8 cellular contexts compared by ENCODE assay signal in genomic region chr22:46738961-46739870, GRCh38. TPM values are rescaled to one million over a fixed set of nuclear protein-coding genes. Genes with fewer than 3 reads are reported as not detected.
DNase-seq lines count a peak whose midpoint lies in the region; ATAC-seq, FAIRE-seq and TF ChIP-seq lines count a peak whose summit lies in the region.

No MANE protein-coding gene starts in this region.

- peak in 1 of 2 donors; percentile 72 for ATAC-seq in stimulated activated naive B cell treated with anti-CD40 and anti-IgM and Interleukin-4, amounts not matched to agents 10 μg/mL and 1 μg/mL and 100 μg/mL, for 72 hours (replicated peaks)
- no peak for ATAC-seq in GM21360 (IDR thresholded peaks at IDR 0.05; ENCODE audit: unreplicated experiment)

- peak; percentile 68 for TF ChIP-seq CTCF in bronchial epithelial cell (IDR thresholded peaks at IDR 0.05; ENCODE audit: insufficient read depth, low read length, severe bottlenecking)

- H3K9me3 ChIP-seq in CD8-positive, alpha-beta memory T cell (ENCODE audit: low read length), result no peaks in the 10 kb centered on the region
- H3K9me3 ChIP-seq in HUES64 (ENCODE audit: insufficient read depth, low read depth, low read length), result no peaks in the 10 kb centered on the region

- H3K27ac ChIP-seq in CD8-positive, alpha-beta memory T cell (ENCODE audit: low read depth, low read length), result peak overlapping the region; percentile 65
- H3K27ac ChIP-seq in HUES64 (ENCODE audit: low read depth, low read length) (no peak overlapping the region), layer of hippocampus (ENCODE audit: low read depth, low read length) (peak overlapping the region; percentile 90)

- peaks cover 0 to 5% of the 10 kb centered on the region in 2 donors for H3K27me3 Mint-ChIP-seq in CD8-positive, alpha-beta memory T cell
- H3K27me3 Mint-ChIP-seq in T-helper 1 cell treated with Interleukin-12 subunit alpha and Interleukin-12 subunit beta and Interleukin-4 antibody, amounts not matched to agents 30 μg/mL and 1 μg/mL, for 36 hours (ENCODE audit: low read depth), result no peaks in the 10 kb centered on the region
- H3K27me3 Mint-ChIP-seq in stimulated activated naive B cell treated with anti-CD40 and anti-IgM and Interleukin-4, amounts not matched to agents 10 μg/mL and 1 μg/mL and 100 μg/mL, for 72 hours, result no peaks in the 10 kb centered on the region

- DNase-seq in CD8-positive, alpha-beta memory T cell, result peak in 4 of 5 donors; percentile 65 to 87 (median 77)
- DNase-seq in bronchial epithelial cell (ENCODE audit: low read depth) (peak; percentile 68), NCI-H2029 treated with DMSO at 0.1 percent for 48 hours (lab: John Stamatoyannopoulos, UW) (no peak)
- DNase-seq in stimulated activated naive B cell treated with anti-CD40 and anti-IgM and Interleukin-4, amounts not matched to agents 10 μg/mL and 1 μg/mL and 100 μg/mL, for 72 hours, result peak; percentile 60

- 78% methylated on average over 26 of the region's 26 CpGs for WGBS in HUES64

- H3K9ac ChIP-seq in HUES64 (ENCODE audit: low read depth, low read length), result peak overlapping the region; percentile 17; the same call in 1 of the 2 replicates

- H3K4me1 ChIP-seq in CD8-positive, alpha-beta memory T cell (ENCODE audit: insufficient read depth, low read length), result peaks cover 40% of the 10 kb centered on the region
- peaks cover 19% of the 10 kb centered on the region for H3K4me1 ChIP-seq in HUES64 (ENCODE audit: insufficient read depth, low read length)

- CTCF ChIA-PET in CD8-positive, alpha-beta memory T cell (lab: Charles Lee), result interaction anchor here (1.0 to 3.0 kb wide), 4 partner anchors 10 to 63 kb away, joined by 3 to 13 read pairs (median 5); no protein-coding TSS in a partner anchor

- H3K4me3 ChIP-seq in CD8-positive, alpha-beta memory T cell (ENCODE audit: low read length), result peak overlapping the region; percentile 63
- peak overlapping the region; percentile 62 for H3K4me3 ChIP-seq in HUES64 (ENCODE audit: low read length)
- H3K4me3 ChIP-seq in bronchial epithelial cell (ENCODE audit: low read depth, low read length), result peak overlapping the region; percentile 54

- H3K27me3 ChIP-seq in CD8-positive, alpha-beta memory T cell (ENCODE audit: insufficient read depth, low read length, poor library complexity, severe bottlenecking), result no peaks in the 10 kb centered on the region
- H3K27me3 ChIP-seq in HUES64 (ENCODE audit: insufficient read depth, low read length) (no peaks in the 10 kb centered on the region), bronchial epithelial cell (ENCODE audit: control insufficient read depth, insufficient read depth, low read length) (no peaks in the 10 kb centered on the region), layer of hippocampus (ENCODE audit: control insufficient read depth, insufficient read depth, low read length) (no peaks in the 10 kb centered on the region)

- POLR2A ChIA-PET in CD8-positive, alpha-beta memory T cell (lab: Charles Lee), result interaction anchor here (1.7 to 2.5 kb wide), 2 partner anchors 10 to 23 kb away, joined by 13 to 16 read pairs; partner anchors contain the start of gene TBC1D22A

- no peak for FAIRE-seq in bronchial epithelial cell (lab: Jason Lieb, UNC)

- H3K4me1 Mint-ChIP-seq in CD8-positive, alpha-beta memory T cell, result peaks cover 29 to 40% (median 33%) of the 10 kb centered on the region in 3 donors
- H3K4me1 Mint-ChIP-seq in T-helper 1 cell treated with Interleukin-12 subunit alpha and Interleukin-12 subunit beta and Interleukin-4 antibody, amounts not matched to agents 30 μg/mL and 1 μg/mL, for 36 hours (ENCODE audit: low read depth), result peaks cover 33% of the 10 kb centered on the region
- H3K4me1 Mint-ChIP-seq in stimulated activated naive B cell treated with anti-CD40 and anti-IgM and Interleukin-4, amounts not matched to agents 10 μg/mL and 1 μg/mL and 100 μg/mL, for 72 hours, result peaks cover 31 to 53% of the 10 kb centered on the region in 2 donors

- H3K4me3 Mint-ChIP-seq in CD8-positive, alpha-beta memory T cell, result peak overlapping the region; percentile 87 to 95 (median 92)
- H3K4me3 Mint-ChIP-seq in T-helper 1 cell treated with Interleukin-12 subunit alpha and Interleukin-12 subunit beta and Interleukin-4 antibody, amounts not matched to agents 30 μg/mL and 1 μg/mL, for 36 hours, result peak overlapping the region; percentile 85
- peak overlapping the region; percentile 82 to 88 for H3K4me3 Mint-ChIP-seq in stimulated activated naive B cell treated with anti-CD40 and anti-IgM and Interleukin-4, amounts not matched to agents 10 μg/mL and 1 μg/mL and 100 μg/mL, for 72 hours

- peaks cover 5 to 23% (median 14%) of the 10 kb centered on the region in 3 donors for H3K36me3 Mint-ChIP-seq in CD8-positive, alpha-beta memory T cell
- H3K36me3 Mint-ChIP-seq in T-helper 1 cell treated with Interleukin-12 subunit alpha and Interleukin-12 subunit beta and Interleukin-4 antibody, amounts not matched to agents 30 μg/mL and 1 μg/mL, for 36 hours (ENCODE audit: low read depth), result peaks cover 15% of the 10 kb centered on the region
- H3K36me3 Mint-ChIP-seq in stimulated activated naive B cell treated with anti-CD40 and anti-IgM and Interleukin-4, amounts not matched to agents 10 μg/mL and 1 μg/mL and 100 μg/mL, for 72 hours, result peaks cover 8 to 10% of the 10 kb centered on the region in 2 donors

- no peaks in the 10 kb centered on the region for H3K9me3 Mint-ChIP-seq in CD8-positive, alpha-beta memory T cell
- peaks cover 5% of the 10 kb centered on the region for H3K9me3 Mint-ChIP-seq in T-helper 1 cell treated with Interleukin-12 subunit alpha and Interleukin-12 subunit beta and Interleukin-4 antibody, amounts not matched to agents 30 μg/mL and 1 μg/mL, for 36 hours
- peaks cover 5 to 6% of the 10 kb centered on the region in 2 donors for H3K9me3 Mint-ChIP-seq in stimulated activated naive B cell treated with anti-CD40 and anti-IgM and Interleukin-4, amounts not matched to agents 10 μg/mL and 1 μg/mL and 100 μg/mL, for 72 hours

- no peaks in the 10 kb centered on the region for H3K36me3 ChIP-seq in CD8-positive, alpha-beta memory T cell (ENCODE audit: insufficient read depth, low read length)
- H3K36me3 ChIP-seq in HUES64 (ENCODE audit: insufficient read depth, low read length), result no peaks in the 10 kb centered on the region
- no peaks in the 10 kb centered on the region for H3K36me3 ChIP-seq in bronchial epithelial cell (ENCODE audit: control insufficient read depth, insufficient read depth, low read length)

- H3K27ac Mint-ChIP-seq in CD8-positive, alpha-beta memory T cell, result peak overlapping the region; percentile 87 to 98 (median 97)
- peak overlapping the region; percentile 82 for H3K27ac Mint-ChIP-seq in T-helper 1 cell treated with Interleukin-12 subunit alpha and Interleukin-12 subunit beta and Interleukin-4 antibody, amounts not matched to agents 30 μg/mL and 1 μg/mL, for 36 hours
- peak overlapping the region; percentile 49 for H3K27ac Mint-ChIP-seq in stimulated activated naive B cell treated with anti-CD40 and anti-IgM and Interleukin-4, amounts not matched to agents 10 μg/mL and 1 μg/mL and 100 μg/mL, for 72 hours

RNA-seq across cellular contexts. Expression of gene CERK, which starts 1.2 kb away (rescaled TPM):
- total RNA-seq in CD8-positive, alpha-beta memory T cell, result 10 to 100 TPM; 64.3 to 64.5 TPM
- 108 TPM for polyA plus RNA-seq in CD8-positive, alpha-beta memory T cell
- 34.2 TPM for polyA plus RNA-seq in HUES64 (2013, experiment 1 of 2)
- polyA plus RNA-seq in HUES64 (2013, experiment 2 of 2), result 39.2 TPM
- total RNA-seq in bronchial epithelial cell, result 29.5 and 36.1 TPM in 2 replicates

RNA-seq across cellular contexts. Expression of gene TBC1D22A, which starts 23.2 kb away (rescaled TPM):
- total RNA-seq in CD8-positive, alpha-beta memory T cell, result 10 to 100 TPM; 34.0 to 34.8 TPM
- polyA plus RNA-seq in CD8-positive, alpha-beta memory T cell, result 26.6 TPM
- 9.7 TPM for polyA plus RNA-seq in HUES64 (2013, experiment 1 of 2)
- 10.8 TPM for polyA plus RNA-seq in HUES64 (2013, experiment 2 of 2)
- 10.0 and 14.8 TPM in 2 replicates for total RNA-seq in bronchial epithelial cell
